ENCODE assay signal across 35 cellular contexts in genomic region chr19:7328647-7329046, GRCh38. TPM values are rescaled to one million over a fixed set of nuclear protein-coding genes. Genes with fewer than 3 reads are reported as not detected.
DNase-seq lines count a peak whose midpoint lies in the region; ATAC-seq, FAIRE-seq and TF ChIP-seq lines count a peak whose summit lies in the region.
"Had no signal": no experiment of that assay in that cellular context is flagged by ENCODE, and none has a peak within 500 bp of the region (broad histone marks: within the 10 kb centered on the region; RNA-seq: fewer than 3 reads in every experiment).

No MANE protein-coding gene starts in this region.

- intact Hi-C loops in GM12878 (cut with micrococcal nuclease; ENCODE audit: unreplicated experiment), result loop anchor here (1.0 kb wide), 1 partner anchor 13 kb away; no protein-coding TSS in a partner anchor
- intact Hi-C loops in uterus (cut with DNase I; ENCODE audit: low total_unique reads), result no loop called here

- 63% methylated on average over 4 of the region's 4 CpGs for WGBS in GM12878 (ENCODE audit: insufficient coverage, insufficient replicate concordance, low lambda C conversion rate, missing lambda C conversion rate)

- H3K9ac ChIP-seq in GM12878 (ENCODE audit: control insufficient read depth, insufficient read depth, low read length), result no peak overlapping the region

- no peak for TF ChIP-seq POLR2A in GM12878 (IDR thresholded peaks at IDR 0.05; ENCODE audit: low read depth, low read length)
- TF ChIP-seq POLR2A in uterus (IDR thresholded peaks at IDR 0.05), result no peak

- TF ChIP-seq EP300 in GM12878 (IDR thresholded peaks at IDR 0.05; ENCODE audit: borderline replicate concordance in 1 of 2, control insufficient read depth in 1 of 2, low read depth in 2 of 2, low read length in 2 of 2), result no peak

- H4K20me1 ChIP-seq in GM12878 (ENCODE audit: control insufficient read depth, insufficient read depth), result no peaks in the 10 kb centered on the region

- H3K4me3 ChIP-seq in GM12878 (no peak overlapping the region), uterus (no peak overlapping the region)
- H3K4me3 ChIP-seq: body of pancreas, dorsolateral prefrontal cortex, lower lobe of right lung, psoas muscle, SK-N-MC, stomach, thyroid gland, vagina had no signal

- H2AFZ ChIP-seq in GM12878 (ENCODE audit: control insufficient read depth, low read depth, low read length), result no peak overlapping the region

- FAIRE-seq in GM12878 (lab: Jason Lieb, UNC), result no peak
- FAIRE-seq: frontal cortex, GM18507, GM19239, HTR-8/SVneo had no signal

- RAD21 ChIA-PET in GM12878 (lab: Charles Lee; ENCODE audit: unreplicated experiment), result interaction anchor here (0.5 to 6.7 kb wide), 11 partner anchors 11 to 226 kb away, joined by 3 to 104 read pairs (median 6); partner anchors contain the start of gene ARHGEF18

- peak; percentile 53 for ATAC-seq in GM12878
- ATAC-seq in HG03520 (IDR thresholded peaks at IDR 0.05; ENCODE audit: unreplicated experiment), result no peak
- ATAC-seq: activated T-helper 17 cell treated with anti-CD3 and anti-CD28 coated beads, Interleukin-2, amount 50 U/mL, for 72 hours; body of pancreas; lower lobe of right lung; naive thymus-derived CD8-positive, alpha-beta T cell; psoas muscle; sciatic nerve; T-helper 17 cell had no signal

- CTCF ChIA-PET in GM12878 (lab: Yijun Ruan, JAX), result interaction anchor here (0.6 to 6.0 kb wide), 21 partner anchors 8 to 227 kb away, joined by 3 to 154 read pairs (median 4); partner anchors contain the start of gene ARHGEF18

- H3K36me3 ChIP-seq in GM12878 (ENCODE audit: control insufficient read depth in 2 of 2, insufficient read depth in 2 of 2, low read length in 1 of 2), result no peaks in the 10 kb centered on the region
- H3K36me3 ChIP-seq in uterus, result no peaks in the 10 kb centered on the region
- H3K36me3 ChIP-seq: lower lobe of right lung, stomach, thyroid gland, vagina had no signal

- peak; percentile 46 for DNase-seq in NAMALWA (ENCODE audit: low spot score)
- DNase-seq in GM12878 (ENCODE audit: low read depth, low spot score), result no peak
- DNase-seq in central memory CD4-positive, alpha-beta T cell, result no peak
- DNase-seq in pons (ENCODE audit: low spot score), result no peak
- DNase-seq in uterus, result no peak
- DNase-seq: activated CD4-positive, alpha-beta memory T cell treated with anti-CD3 and anti-CD28 coated beads for 36 hours; activated CD4-positive, alpha-beta T cell treated with anti-CD3 and anti-CD28 coated beads for 1 hour; activated CD8-positive, alpha-beta memory T cell treated with anti-CD3 and anti-CD28 coated beads, Interleukin-2, amount 50 U/mL, for 48 hours; activated naive CD4-positive, alpha-beta T cell treated with anti-CD3 and anti-CD28 coated beads, Interleukin-2, amount 10 ng/mL, durations not matched to agents 7 days and 5 days; body of pancreas; CD8-positive, alpha-beta memory T cell; dorsolateral prefrontal cortex; GOT3; lower lobe of right lung; NCI-H146; NCI-H446; NCI-H774; occipital lobe; psoas muscle; stimulated activated CD4-positive, alpha-beta T cell treated with anti-CD3 and anti-CD28 coated beads, Interleukin-4, amount 100 ng/mL, for 1 hour; stomach; T-helper 17 cell; thyroid gland had no signal

- H3K4me1 ChIP-seq in GM12878 (ENCODE audit: control insufficient read depth, insufficient read depth, low read length) (peaks cover 7% of the 10 kb centered on the region), uterus (no peaks in the 10 kb centered on the region)
- H3K4me1 ChIP-seq: body of pancreas, lower lobe of right lung, psoas muscle, stomach, thyroid gland, vagina had no signal

- TF ChIP-seq CTCF in C4-2B (conservative IDR thresholded peaks at IDR 0.05) (peak; percentile 21), GM12872 (IDR thresholded peaks at IDR 0.05; ENCODE audit: insufficient read depth, low read depth, low read length) (peak; percentile 35; the same call in 2 of the 3 replicates), GM12878 (IDR thresholded peaks at IDR 0.05 in 2 of 3, conservative IDR thresholded peaks at IDR 0.05 in 1 of 3; ENCODE audit: control insufficient read depth in 2 of 3, extremely low read depth in 1 of 3, insufficient read depth in 1 of 3, low read depth in 3 of 3, low read length in 3 of 3) (peak in 2 of 3 experiments; percentile 14 to 42; a peak in 3 of 6 replicates), uterus (IDR thresholded peaks at IDR 0.05) (no peak)

- H3K27ac ChIP-seq in C4-2B, result no peak overlapping the region
- no peak overlapping the region for H3K27ac ChIP-seq in GM12878 (ENCODE audit: control insufficient read depth, insufficient read depth)
- no peak overlapping the region for H3K27ac ChIP-seq in uterus
- H3K27ac ChIP-seq: body of pancreas, dorsolateral prefrontal cortex, lower lobe of right lung, psoas muscle, SK-N-MC, stomach, thyroid gland, vagina had no signal

- H3K27me3 ChIP-seq in GM12878 (replicated peaks in 1 of 2; ENCODE audit: control insufficient read depth in 2 of 2, insufficient read depth in 2 of 2, low read length in 1 of 2), result no peaks in the 10 kb centered on the region
- H3K27me3 ChIP-seq in uterus, result no peaks in the 10 kb centered on the region
- H3K27me3 ChIP-seq: body of pancreas, dorsolateral prefrontal cortex, stomach, thyroid gland, vagina had no signal

- H3K79me2 ChIP-seq in GM12878 (ENCODE audit: control insufficient read depth, insufficient read depth, low read length), result no peaks in the 10 kb centered on the region

- H3K9me3 ChIP-seq in GM12878 (replicated peaks; ENCODE audit: control insufficient read depth, insufficient read depth, low read length) (peaks cover 5% of the 10 kb centered on the region; the same call in 2 of the 3 replicates), uterus (no peaks in the 10 kb centered on the region)
- H3K9me3 ChIP-seq: body of pancreas, lower lobe of right lung, thyroid gland, vagina had no signal

- POLR2A ChIA-PET in GM12878 (lab: Charles Lee), result interaction anchor here (0.6 to 3.4 kb wide), 5 partner anchors 11 to 193 kb away, joined by 3 to 28 read pairs (median 3); no protein-coding TSS in a partner anchor

- SMC1A ChIA-PET in GM12878 (lab: Charles Lee; ENCODE audit: uncharacterized antibody, unreplicated experiment), result interaction anchor here (0.6 to 6.7 kb wide), 15 partner anchors 8 to 226 kb away, joined by 3 to 120 read pairs (median 5); partner anchors contain the start of gene ARHGEF18

- H3K4me2 ChIP-seq in GM12878 (ENCODE audit: control insufficient read depth, insufficient read depth), result no peak overlapping the region

- in situ Hi-C loops in GM12878 (cut with MboI), result no loop called here

- no TSS peak for BruUV-seq in GM12878 (replicated peaks; lab: Mats Ljungman, UMichigan)

- peak; percentile 57 for TF ChIP-seq RAD21 in GM12878 (IDR thresholded peaks at IDR 0.05; ENCODE audit: insufficient read depth, low read depth, low read length)

TF ChIP-seq in GM12878, 131 proteins besides CTCF, POLR2A, EP300 and RAD21 (continues in another document):
- TF ChIP-seq RCOR1 (conservative IDR thresholded peaks at IDR 0.05; ENCODE audit: low read depth, low read length), result no peak
- peak; percentile 51; the same call in 1 of the 2 replicates for TF ChIP-seq SMC3 (IDR thresholded peaks at IDR 0.05; ENCODE audit: borderline replicate concordance, low read length)
- TF ChIP-seq MYC (IDR thresholded peaks at IDR 0.05; ENCODE audit: insufficient read depth, insufficient read length, insufficient replicate concordance, low read length, severe bottlenecking), result no peak

RNA-seq across cellular contexts. Expression of gene ARHGEF18, which starts 20.1 kb away (rescaled TPM):
- 56.0 and 60.3 TPM in 2 replicates for total RNA-seq in GM12878 (2013; cell fraction: nucleolus; rRNA removed)
- total RNA-seq in GM12878 (2014; rRNA removed) (26.9 and 31.1 TPM in 2 replicates), GM12878 (2014; rRNA removed; fragmentation: Illumina TruSeq; extraction: Trizol) (8.8 and 8.9 TPM in 2 replicates), GM12878 (2021) (32.3 and 37.3 TPM in 2 replicates), uterus (10 to 100 TPM in 2 of 4 donors, 1 to 10 TPM in 2; 2.6 to 36.4 (median 18.5) TPM)
- polyA plus RNA-seq in GM12878 (2011; ENCODE audit: low read depth), result 7.9 TPM
- polyA plus RNA-seq in GM12878 (2011; rRNA removed) (7.0 and 8.9 TPM in 2 replicates), GM12878 (2014; fragmentation: Illumina TruSeq; extraction: Trizol) (1.2 and 6.6 TPM in 2 replicates), GM12878 (2014; fragmentation: Nextera tagmentation; extraction: Ambion mirVana) (under 1 TPM; 0.31 to 0.57 TPM), GM12878 (2014; rRNA removed) (23.3 and 27.6 TPM in 2 replicates), GM12878 (2016; fragmentation: Nextera tagmentation; extraction: Ambion mirVana) (10 to 100 TPM; 17.9 to 19.9 TPM)
- 15.0 and 21.0 TPM in 2 replicates for polyA plus RNA-seq in GM12878 (2011; cell fraction: cytosol; rRNA removed)
- 37.2 and 41.2 TPM in 2 replicates for polyA plus RNA-seq in GM12878 (2011; cell fraction: nucleus; rRNA removed)
- polyA plus RNA-seq in GM12878 (2012), result 17.2 and 18.4 TPM in 2 replicates
- polyA minus RNA-seq in GM12878 (2011; rRNA and poly(A)+ RNA removed), result 8.9 and 22.5 TPM in 2 replicates
- polyA minus RNA-seq in GM12878 (2011; cell fraction: cytosol; rRNA and poly(A)+ RNA removed), result 16.8 and 20.8 TPM in 2 replicates
- 13.7 and 21.9 TPM in 2 replicates for polyA minus RNA-seq in GM12878 (2011; cell fraction: nucleus; rRNA and poly(A)+ RNA removed)

RNA-seq across cellular contexts. Expression of gene INSR, which starts 34.4 kb away (rescaled TPM):
- 603 and 662 TPM in 2 replicates for total RNA-seq in GM12878 (2013; cell fraction: nucleolus; rRNA removed)
- total RNA-seq in GM12878 (2014; rRNA removed) (21.1 and 24.1 TPM in 2 replicates), GM12878 (2014; rRNA removed; fragmentation: Illumina TruSeq; extraction: Trizol) (14.0 and 14.8 TPM in 2 replicates), GM12878 (2021) (34.5 and 34.6 TPM in 2 replicates), uterus (10 to 100 TPM; 46.0 to 97.6 (median 68.3) TPM)
- polyA plus RNA-seq in GM12878 (2011; ENCODE audit: low read depth), result 15.2 TPM
- polyA plus RNA-seq in GM12878 (2011; rRNA removed) (17.8 and 34.9 TPM in 2 replicates), GM12878 (2014; fragmentation: Illumina TruSeq; extraction: Trizol) (8.3 and 11.2 TPM in 2 replicates), GM12878 (2014; fragmentation: Nextera tagmentation; extraction: Ambion mirVana) (1 to 10 TPM; 4.2 to 8.0 TPM), GM12878 (2014; rRNA removed) (19.9 and 20.4 TPM in 2 replicates), GM12878 (2016; fragmentation: Nextera tagmentation; extraction: Ambion mirVana) (10 to 100 TPM in 1 of 2 experiments, 1 to 10 TPM in 1; 9.9 to 12.4 TPM)
- polyA plus RNA-seq in GM12878 (2011; cell fraction: cytosol; rRNA removed), result 25.6 and 39.1 TPM in 2 replicates
- 69.7 and 70.7 TPM in 2 replicates for polyA plus RNA-seq in GM12878 (2011; cell fraction: nucleus; rRNA removed)
- polyA plus RNA-seq in GM12878 (2012), result 19.3 and 20.0 TPM in 2 replicates
- polyA minus RNA-seq in GM12878 (2011; rRNA and poly(A)+ RNA removed), result 328 and 339 TPM in 2 replicates
- 69.8 and 74.7 TPM in 2 replicates for polyA minus RNA-seq in GM12878 (2011; cell fraction: cytosol; rRNA and poly(A)+ RNA removed)
- polyA minus RNA-seq in GM12878 (2011; cell fraction: nucleus; rRNA and poly(A)+ RNA removed), result 131 and 160 TPM in 2 replicates
- polyA plus RNA-seq: CD8-positive, alpha-beta memory T cell had no signal

Comparison
In these comparisons a context has a peak if more than half of its experiments do, and no peak if none do; other contexts are left out.
1. CTCF ChIP-seq: peak in C4-2B (single experiment), GM12872 (single experiment) and GM12878 (2 of 3); none in uterus (0 of 4).